15 cellular contexts compared by ENCODE assay signal in the genomic region with DNA sequence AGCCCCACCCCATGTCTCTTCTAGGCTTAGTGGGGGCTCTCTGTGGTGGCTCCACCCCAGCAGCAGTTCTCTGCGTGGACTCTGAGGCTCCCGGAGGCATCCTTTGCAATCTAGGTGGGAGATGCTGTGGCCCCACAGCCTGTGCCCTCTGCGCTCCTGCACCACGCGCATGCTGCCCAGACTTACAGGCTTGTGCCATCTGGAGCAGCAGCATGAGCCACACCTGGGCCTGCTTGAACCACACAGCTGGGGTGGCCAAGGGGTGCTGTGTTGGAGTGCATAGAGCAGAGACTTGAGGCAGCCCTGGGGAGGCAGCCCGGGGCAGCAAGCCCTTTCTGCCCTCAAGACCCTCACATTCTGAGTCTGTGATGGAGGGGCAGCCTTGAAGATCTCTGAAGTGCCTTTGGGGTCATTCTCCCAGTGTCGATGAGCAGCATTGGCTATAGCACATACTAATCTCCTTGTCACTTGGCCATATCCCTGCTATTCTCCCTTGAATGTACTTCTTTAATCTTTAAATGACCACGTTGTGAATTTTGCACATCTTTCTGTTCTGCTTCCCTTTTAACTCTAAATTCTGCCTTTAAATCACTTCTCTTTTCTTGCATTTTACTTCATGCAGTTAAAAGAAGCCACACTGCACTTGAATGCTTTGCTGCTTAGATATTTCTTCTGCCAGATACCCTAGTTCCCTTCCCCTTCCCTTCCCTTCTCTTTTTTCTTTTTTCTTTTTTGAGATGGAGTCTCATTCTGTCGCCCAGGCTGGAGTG.
"Had no signal": no experiment of that assay in that cellular context is flagged by ENCODE, and none has a peak within 500 bp of the region (broad histone marks: within the 10 kb centered on the region; RNA-seq: fewer than 3 reads in every experiment).

No MANE protein-coding gene starts in this region.

- DNase-seq: activated CD4-positive, alpha-beta T cell treated with anti-CD3 and anti-CD28 coated beads for 1 hour; activated naive CD4-positive, alpha-beta T cell treated with anti-CD3 and anti-CD28 coated beads for 36 hours; body of pancreas; dorsolateral prefrontal cortex; foreskin fibroblast; left colon; midbrain; nephron progenitor cell; stimulated activated CD4-positive, alpha-beta T cell treated with anti-CD3 and anti-CD28 coated beads, Interleukin-4, amount 100 ng/mL, for 24 hours; SW 1271; T-helper 2 cell; thyroid gland; WERI-Rb-1 had no signal

- H3K4me3 Mint-ChIP-seq: activated naive CD4-positive, alpha-beta T cell treated with anti-CD3 and anti-CD28 coated beads for 36 hours; nephron progenitor cell; stimulated activated memory B cell treated with anti-CD40 and anti-IgM and Interleukin-4, amounts not matched to agents 10 μg/mL and 1 μg/mL and 100 μg/mL, for 72 hours had no signal

- H3K27ac Mint-ChIP-seq: activated naive CD4-positive, alpha-beta T cell treated with anti-CD3 and anti-CD28 coated beads for 36 hours; nephron progenitor cell; stimulated activated memory B cell treated with anti-CD40 and anti-IgM and Interleukin-4, amounts not matched to agents 10 μg/mL and 1 μg/mL and 100 μg/mL, for 72 hours had no signal

- ATAC-seq: body of pancreas; left colon; sciatic nerve; stimulated activated memory B cell treated with anti-CD40 and anti-IgM and Interleukin-4, amounts not matched to agents 10 μg/mL and 1 μg/mL and 100 μg/mL, for 72 hours had no signal

- H3K36me3 Mint-ChIP-seq: stimulated activated memory B cell treated with anti-CD40 and anti-IgM and Interleukin-4, amounts not matched to agents 10 μg/mL and 1 μg/mL and 100 μg/mL, for 72 hours had no signal

- H3K9me3 Mint-ChIP-seq: activated naive CD4-positive, alpha-beta T cell treated with anti-CD3 and anti-CD28 coated beads for 36 hours; stimulated activated memory B cell treated with anti-CD40 and anti-IgM and Interleukin-4, amounts not matched to agents 10 μg/mL and 1 μg/mL and 100 μg/mL, for 72 hours had no signal

- H3K4me1 Mint-ChIP-seq: stimulated activated memory B cell treated with anti-CD40 and anti-IgM and Interleukin-4, amounts not matched to agents 10 μg/mL and 1 μg/mL and 100 μg/mL, for 72 hours had no signal
